ENCODE assay signal across 2 cellular contexts in genomic region chr6:83571663-83572185, GRCh38. TPM values are rescaled to one million over a fixed set of nuclear protein-coding genes. Genes with fewer than 3 reads are reported as not detected.
"Had no signal": no experiment of that assay in that cellular context is flagged by ENCODE, and none has a peak within 500 bp of the region (broad histone marks: within the 10 kb centered on the region; RNA-seq: fewer than 3 reads in every experiment).

No MANE protein-coding gene starts in this region.

RNA-seq across cellular contexts. Expression of gene PRSS35, which starts 59.4 kb away (rescaled TPM):
- total RNA-seq: GM23248, H4 had no signal
- polyA plus RNA-seq: GM23248 had no signal
